In genomic region chr2:74588664-74589063, GRCh38 we compare ENCODE assay signal across 1 cellular context.
TF ChIP-seq lines count a peak whose summit lies in the region.

No MANE protein-coding gene starts in this region.

TF ChIP-seq in HepG2, 621 proteins besides CTCF, POLR2A, EP300 and RAD21:
- TF ChIP-seq MAFF (IDR thresholded peaks at IDR 0.05; ENCODE audit: low read depth, low read length): peak; percentile 24; the same call in 1 of the 2 replicates
- TF ChIP-seq ZNF556 (CRISPR knock-in tag; IDR thresholded peaks at IDR 0.05; ENCODE audit: borderline replicate concordance): no peak
- no peak for TF ChIP-seq ZSCAN20 (CRISPR knock-in tag; IDR thresholded peaks at IDR 0.05; ENCODE audit: borderline replicate concordance)
